Comparison of ENCODE assay signal across 9 cellular contexts in the genomic region with DNA sequence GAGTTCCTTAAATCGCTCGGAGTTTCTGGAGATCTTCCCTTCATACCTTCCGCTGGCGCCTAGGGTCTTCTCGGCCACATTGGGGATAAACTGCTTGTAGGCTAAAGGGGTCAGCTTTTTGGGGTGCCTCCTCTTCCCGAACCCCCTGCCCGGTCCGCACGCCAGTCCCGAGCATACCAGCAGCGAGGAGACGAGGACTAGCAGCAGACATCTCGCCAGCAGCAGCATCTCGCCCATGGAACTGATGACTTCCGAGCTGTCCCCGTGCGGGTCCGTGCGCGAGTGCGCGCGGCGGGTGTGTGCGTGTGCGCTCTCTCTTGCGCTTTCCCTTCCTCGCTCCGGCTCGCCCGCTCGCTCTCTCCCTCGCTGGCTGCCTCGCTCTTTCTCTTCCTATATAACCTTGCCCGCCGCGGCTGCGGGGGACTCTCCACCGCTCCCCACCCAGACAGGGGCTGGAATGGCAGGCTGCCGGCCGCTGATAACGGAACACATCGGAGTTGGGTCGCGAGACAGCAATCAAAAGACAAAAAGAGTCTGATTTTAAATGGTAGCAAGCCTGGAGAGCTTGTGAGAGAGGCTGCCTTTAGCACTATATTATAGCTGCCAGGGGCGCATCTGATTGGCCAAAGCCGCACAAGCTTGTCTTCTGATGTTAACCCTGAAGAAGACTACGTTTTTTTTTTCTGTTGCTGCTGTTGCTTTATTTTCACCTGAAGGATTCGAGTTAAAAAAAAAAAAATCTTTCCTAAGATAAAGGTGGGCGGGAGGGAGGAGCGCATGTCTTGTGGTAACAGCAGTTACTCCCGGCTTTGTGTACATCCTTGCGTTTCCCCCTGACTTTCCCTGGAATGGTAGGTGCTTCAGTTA. TPM values are rescaled to one million over a fixed set of nuclear protein-coding genes. Genes with fewer than 3 reads are reported as not detected.
DNase-seq lines count a peak whose midpoint lies in the region; ATAC-seq and TF ChIP-seq lines count a peak whose summit lies in the region.
"Had no signal": no experiment of that assay in that cellular context is flagged by ENCODE, and none has a peak within 500 bp of the region (broad histone marks: within the 10 kb centered on the region; RNA-seq: fewer than 3 reads in every experiment).

A gene (minus strand): TSS at position 569 of the 867 bp plus-strand sequence. CDS start 341 bp downstream, at position 228.

- H3K4me2 ChIP-seq in PC-9, result peak within 1 kb of the TSS; percentile 41
- peak within 1 kb of the TSS; percentile 55 for H3K4me2 ChIP-seq in parathyroid adenoma (ENCODE audit: low read length)

- H3K27me3 Mint-ChIP-seq in activated CD8-positive, alpha-beta memory T cell treated with anti-CD3 and anti-CD28 coated beads, Interleukin-2, amount 10 ng/mL, durations not matched to agents 7 days and 5 days, result peaks cover 66% of the 10 kb centered on the region

- no peak for TF ChIP-seq POLR2A in ovary (IDR thresholded peaks at IDR 0.05)

- no peak for TF ChIP-seq EP300 in ovary (IDR thresholded peaks at IDR 0.05)

- H3F3A ChIP-seq in PC-9 (ENCODE audit: insufficient read depth, low read depth), result no peaks in the 10 kb centered on the region

- H3K4me1 ChIP-seq in ES-I3 (ENCODE audit: insufficient read depth, low read length) (peaks cover 5% of the 10 kb centered on the region; the same call in 1 of the 2 replicates), PC-9 (replicated peaks; ENCODE audit: insufficient read depth) (peaks cover 39% of the 10 kb centered on the region), parathyroid adenoma (no peaks in the 10 kb centered on the region), ovary (ENCODE audit: insufficient read depth) (peaks cover 3% of the 10 kb centered on the region)

- H3K27ac Mint-ChIP-seq in activated CD8-positive, alpha-beta memory T cell treated with anti-CD3 and anti-CD28 coated beads, Interleukin-2, amount 10 ng/mL, durations not matched to agents 7 days and 5 days, result no peak within 1 kb of the TSS

- 0 out of 2 replicates have a peak within 1 kb of the TSS, but pooled peaks have one; percentile 24 for H2AFZ ChIP-seq in PC-9
- no peak within 1 kb of the TSS for H2AFZ ChIP-seq in parathyroid adenoma

- H3K4me3 Mint-ChIP-seq in activated CD8-positive, alpha-beta memory T cell treated with anti-CD3 and anti-CD28 coated beads, Interleukin-2, amount 10 ng/mL, durations not matched to agents 7 days and 5 days, result no peak within 1 kb of the TSS

- peaks cover 15% of the 10 kb centered on the region for H3K4me1 Mint-ChIP-seq in activated CD8-positive, alpha-beta memory T cell treated with anti-CD3 and anti-CD28 coated beads, Interleukin-2, amount 10 ng/mL, durations not matched to agents 7 days and 5 days

- no peaks in the 10 kb centered on the region for H3K9me3 Mint-ChIP-seq in activated CD8-positive, alpha-beta memory T cell treated with anti-CD3 and anti-CD28 coated beads, Interleukin-2, amount 10 ng/mL, durations not matched to agents 7 days and 5 days (ENCODE audit: low read depth)

- H3K79me2 ChIP-seq in PC-9 (ENCODE audit: low read depth) (no peaks in the 10 kb centered on the region), parathyroid adenoma (no peaks in the 10 kb centered on the region)

- H3K27ac ChIP-seq in PC-9 (no peak within 1 kb of the TSS), parathyroid adenoma (no peak within 1 kb of the TSS), ovary (no peak within 1 kb of the TSS)
- H3K27ac ChIP-seq: RWPE1 had no signal

- BruUV-seq in PC-9 (replicated peaks; lab: Mats Ljungman, UMichigan), result no TSS peak

- POLR2A ChIA-PET in PC-9 (lab: Charles Lee; ENCODE audit: unreplicated experiment), result no interaction called here

- WGBS in ovary, 3 donors, result 1% methylated on average over 50 to 53 of the region's 53 CpGs

- TF ChIP-seq CTCF in PC-9 (conservative IDR thresholded peaks at IDR 0.05) (no peak), fibroblast of pulmonary artery (IDR thresholded peaks at IDR 0.05; ENCODE audit: low read length, missing control alignments) (no peak), parathyroid adenoma (IDR thresholded peaks at IDR 0.05) (no peak), ovary (IDR thresholded peaks at IDR 0.05) (no peak)

- intact Hi-C loops in PC-9 (cut with micrococcal nuclease; ENCODE audit: unreplicated experiment), result no loop called here
- intact Hi-C loops in ovary (cut with DNase I), result no loop called here

- H3K4me3 ChIP-seq in PC-9 (0 out of 2 replicates have a peak within 1 kb of the TSS, but pooled peaks have one; percentile 3), fibroblast of pulmonary artery (replicated peaks; ENCODE audit: low read depth, low read length) (peak within 1 kb of the TSS; percentile 47), parathyroid adenoma (ENCODE audit: low read depth, low read length) (no peak within 1 kb of the TSS), ovary (no peak within 1 kb of the TSS)

- H3K9ac ChIP-seq in ES-I3 (ENCODE audit: low read depth, low read length) (peak within 1 kb of the TSS; percentile 12; the same call in 1 of the 2 replicates), parathyroid adenoma (no peak within 1 kb of the TSS)

- no peak for ATAC-seq in HG02885 (IDR thresholded peaks at IDR 0.05; ENCODE audit: poor library complexity, unreplicated experiment)
- no peak for ATAC-seq in activated CD8-positive, alpha-beta memory T cell treated with anti-CD3 and anti-CD28 coated beads, Interleukin-2, amount 10 ng/mL, durations not matched to agents 7 days and 5 days

- no peaks in the 10 kb centered on the region for H3K27me3 ChIP-seq in PC-9 (ENCODE audit: insufficient read depth, low read depth)
- peaks cover 7% of the 10 kb centered on the region for H3K27me3 ChIP-seq in parathyroid adenoma (ENCODE audit: control insufficient read depth, insufficient read depth, low read length)
- H3K27me3 ChIP-seq in ovary, result no peaks in the 10 kb centered on the region

- no peaks in the 10 kb centered on the region for H3K9me2 ChIP-seq in PC-9 (ENCODE audit: insufficient read depth)

- CTCF ChIA-PET in PC-9 (lab: Charles Lee), result no interaction called here
- CTCF ChIA-PET in activated CD8-positive, alpha-beta memory T cell treated with anti-CD3 and anti-CD28 coated beads, Interleukin-2, amount 10 ng/mL, durations not matched to agents 7 days and 5 days (lab: Charles Lee), result interaction anchor here (1.1 to 2.1 kb wide), 4 partner anchors 17 to 942 kb away, joined by 3 to 5 read pairs (median 3); no protein-coding TSS in a partner anchor

- H3K9me3 ChIP-seq in ES-I3 (ENCODE audit: control insufficient read depth, insufficient read depth, low read length), result no peaks in the 10 kb centered on the region
- no peaks in the 10 kb centered on the region for H3K9me3 ChIP-seq in PC-9 (ENCODE audit: insufficient read depth, low read depth)
- H3K9me3 ChIP-seq in parathyroid adenoma (ENCODE audit: control insufficient read depth, low read length), result no peaks in the 10 kb centered on the region
- no peaks in the 10 kb centered on the region for H3K9me3 ChIP-seq in ovary

- no peaks in the 10 kb centered on the region for H3K36me3 ChIP-seq in ES-I3 (ENCODE audit: insufficient read depth, low read length)
- no peaks in the 10 kb centered on the region for H3K36me3 ChIP-seq in PC-9 (ENCODE audit: low read depth)
- no peaks in the 10 kb centered on the region for H3K36me3 ChIP-seq in parathyroid adenoma (ENCODE audit: control insufficient read depth, insufficient read depth, low read length)
- H3K36me3 ChIP-seq in ovary, result no peaks in the 10 kb centered on the region

- H4K20me1 ChIP-seq in PC-9 (ENCODE audit: insufficient read depth), result no peaks in the 10 kb centered on the region

- no peak for DNase-seq in PC-9
- DNase-seq in fibroblast of pulmonary artery (ENCODE audit: low read depth), result no peak
- DNase-seq in ovary, result no peak
- DNase-seq in activated CD8-positive, alpha-beta memory T cell treated with anti-CD3 and anti-CD28 coated beads, Interleukin-2, amount 10 ng/mL, durations not matched to agents 7 days and 5 days, result no peak
- DNase-seq in stimulated activated CD4-positive, alpha-beta T cell treated with anti-CD3 and anti-CD28 coated beads, Interleukin-15, amount 100 ng/mL, for 24 hours, result no peak

- H3K36me3 Mint-ChIP-seq in activated CD8-positive, alpha-beta memory T cell treated with anti-CD3 and anti-CD28 coated beads, Interleukin-2, amount 10 ng/mL, durations not matched to agents 7 days and 5 days, result no peaks in the 10 kb centered on the region

RNA-seq across cellular contexts. Expression of the gene that starts here (rescaled TPM):
- total RNA-seq in PC-9 (2021) (not detected in 2 replicates), ovary (under 1 TPM in 2 of 7 donors, not detected in 5; 0.33 to 0.48 TPM)
- polyA plus RNA-seq in ovary, result not detected
- not detected for total RNA-seq in activated CD8-positive, alpha-beta memory T cell treated with anti-CD3 and anti-CD28 coated beads, Interleukin-2, amount 10 ng/mL, durations not matched to agents 7 days and 5 days

Comparison
In these comparisons a context has a peak if more than half of its experiments do, and no peak if none do; other contexts are left out.
1. H3K4me3 ChIP-seq: peak in PC-9 (single experiment) and fibroblast of pulmonary artery (single experiment); none in parathyroid adenoma (single experiment) and ovary (single experiment).